22 cellular contexts compared by ENCODE assay signal in the genomic region with DNA sequence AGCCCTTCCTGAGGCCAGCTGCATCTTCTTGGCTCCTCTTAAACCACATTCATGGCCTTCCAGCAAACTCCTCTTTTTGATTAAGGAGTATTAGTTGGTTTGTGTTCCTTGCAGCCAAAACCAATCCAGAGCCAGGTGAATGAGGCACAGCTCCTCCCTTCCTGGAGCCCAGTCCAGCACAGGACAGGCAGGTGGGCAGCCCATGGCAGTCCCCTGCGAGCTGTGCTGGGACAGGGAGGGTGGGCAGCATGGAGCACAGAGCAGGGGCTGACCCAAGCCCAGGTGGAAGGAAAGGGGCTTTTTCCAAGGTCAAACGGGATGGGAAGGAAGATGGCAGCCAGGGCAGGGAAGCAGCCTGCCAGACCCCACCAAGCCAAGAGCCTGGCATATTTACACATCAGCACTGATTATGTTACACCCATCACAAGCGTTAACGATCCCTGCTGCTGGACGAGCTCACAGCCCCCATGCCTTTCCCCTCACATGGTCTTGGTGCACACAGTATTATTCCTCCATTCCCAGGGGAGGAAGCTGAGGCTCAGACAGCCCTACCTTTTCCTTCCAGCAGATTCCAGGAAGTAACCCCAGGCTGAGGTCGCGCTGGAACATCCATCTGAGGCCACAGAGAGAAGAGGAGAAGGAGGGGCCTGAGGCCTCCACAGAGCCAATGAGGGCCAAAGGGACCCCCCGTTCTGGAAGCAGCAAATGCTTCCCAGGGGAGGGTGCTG.
DNase-seq lines count a peak whose midpoint lies in the region; ATAC-seq, FAIRE-seq and TF ChIP-seq lines count a peak whose summit lies in the region.
"Had no signal": no experiment of that assay in that cellular context is flagged by ENCODE, and none has a peak within 500 bp of the region (broad histone marks: within the 10 kb centered on the region; RNA-seq: fewer than 3 reads in every experiment).

No MANE protein-coding gene starts in this region.

- DNase-seq in Panc1 (ENCODE audit: low read depth, low spot score) (no peak), H1 (ENCODE audit: low read depth in 1 of 2, low spot score in 2 of 2) (peak in 1 of 2 experiments; percentile 39), left kidney (ENCODE audit: low read depth, low spot score) (peak; percentile 68), dedifferentiated amniotic fluid mesenchymal stem cell (ENCODE audit: extremely low spot score) (no peak), NCI-H2196 treated with DMSO at 0.1 percent for 48 hours (lab: John Stamatoyannopoulos, UW; ENCODE audit: unreplicated experiment) (no peak)
- DNase-seq in stimulated activated naive CD8-positive, alpha-beta T cell treated with anti-CD3 and anti-CD28 coated beads, Interleukin-15, amount 100 ng/mL, for 72 hours, result no peak
- DNase-seq: BE2C; central memory CD4-positive, alpha-beta T cell; GF-D8; GM23248; left lung; MM.1S; NCI-H2029 treated with DMSO at 0.1 percent for 48 hours; NCI-H774; pancreas; stimulated activated CD4-positive, alpha-beta T cell treated with anti-CD3 and anti-CD28 coated beads, Interleukin-4, amount 100 ng/mL, for 4 hours; tibial artery had no signal

- CTCF ChIA-PET in Panc1 (lab: Charles Lee) (no interaction called here), H1 (lab: Charles Lee; ENCODE audit: partially characterized antibody) (interaction anchor here (0.6 to 2.6 kb wide), 7 partner anchors 16 to 310 kb away, joined by 3 to 17 read pairs (median 4); no protein-coding TSS in a partner anchor)

- H3K56ac ChIP-seq in H1 (replicated peaks; ENCODE audit: insufficient read length, low read depth, low read length), result no peak overlapping the region

- H2BK20ac ChIP-seq in H1 (ENCODE audit: low read length), result no peak overlapping the region

- H4K8ac ChIP-seq in H1 (ENCODE audit: extremely low read depth, insufficient read depth, low read length), result no peak overlapping the region

- no peak overlapping the region for H3K4me3 Mint-ChIP-seq in stimulated activated naive CD8-positive, alpha-beta T cell treated with anti-CD3 and anti-CD28 coated beads, Interleukin-15, amount 100 ng/mL, for 72 hours
- H3K4me3 Mint-ChIP-seq: activated T-helper 1 cell treated with anti-CD3 and anti-CD28 coated beads, Interleukin-12 subunit alpha, Interleukin-12 subunit beta, Interleukin-2, Interleukin-4 antibody, amounts not matched to agents 30 ng/mL and 10 ng/mL and 1 ng/mL, durations not matched to agents 14 hours and 24 hours and 36 hours had no signal

- no peak for TF ChIP-seq EP300 in H1 (IDR thresholded peaks at IDR 0.05; ENCODE audit: borderline replicate concordance in 1 of 2, low read depth in 2 of 2, low read length in 2 of 2)

- H3K36me3 ChIP-seq in Panc1 (ENCODE audit: control insufficient read depth, insufficient read depth, low read length), result no peaks in the 10 kb centered on the region
- H3K36me3 ChIP-seq in H1 (ENCODE audit: control insufficient read depth in 2 of 4, insufficient read depth in 4 of 4, low read length in 3 of 4), result no peaks in the 10 kb centered on the region
- H3K36me3 ChIP-seq in subcutaneous abdominal adipose tissue (ENCODE audit: control insufficient read depth in 5 of 5, insufficient read depth in 5 of 5, low read length in 5 of 5), result no peaks in the 10 kb centered on the region
- H3K36me3 ChIP-seq: BE2C, left lung, pancreas, tibial artery had no signal

- no peaks in the 10 kb centered on the region for H3K9me3 ChIP-seq in Panc1 (ENCODE audit: control insufficient read depth, insufficient read depth, low read depth, low read length)
- no peaks in the 10 kb centered on the region for H3K9me3 ChIP-seq in H1 (ENCODE audit: insufficient read depth in 2 of 2, low read depth in 1 of 2, low read length in 1 of 2)
- H3K9me3 ChIP-seq in subcutaneous abdominal adipose tissue (ENCODE audit: control insufficient read depth in 5 of 5, low read length in 5 of 5), result no peaks in the 10 kb centered on the region
- H3K9me3 ChIP-seq: BE2C, left lung, pancreas, tibial artery had no signal

- no peak overlapping the region for H3K14ac ChIP-seq in H1 (ENCODE audit: insufficient read length)

- no peak for FAIRE-seq in H1 (lab: Jason Lieb, UNC)
- FAIRE-seq: GM12892, pancreas, RCC 7860 had no signal

- H3K79me2 ChIP-seq in H1 (ENCODE audit: control insufficient read depth in 1 of 2, insufficient read depth in 2 of 2, low read length in 2 of 2), result no peaks in the 10 kb centered on the region

- H3K27ac ChIP-seq in Panc1 (ENCODE audit: low read length) (peak overlapping the region; percentile 98), H1 (ENCODE audit: low read depth, low read length) (no peak overlapping the region), subcutaneous abdominal adipose tissue (ENCODE audit: low read depth, low read length) (peak overlapping the region; percentile 59)
- H3K27ac ChIP-seq: GM23248, left lung, pancreas, tibial artery had no signal

- 0 out of 2 replicates have a peak overlapping the region, but pooled peaks have one; percentile 47 for H2AFZ ChIP-seq in H1 (ENCODE audit: low read length)
- H2AFZ ChIP-seq: GM23248 had no signal

- no peaks in the 10 kb centered on the region for H3K23me2 ChIP-seq in H1 (ENCODE audit: low read depth, low read length)

- no peaks in the 10 kb centered on the region for H3K4me1 Mint-ChIP-seq in stimulated activated naive CD8-positive, alpha-beta T cell treated with anti-CD3 and anti-CD28 coated beads, Interleukin-15, amount 100 ng/mL, for 72 hours

- H2BK15ac ChIP-seq in H1 (ENCODE audit: low read length), result no peak overlapping the region

- BruUV-seq in Panc1 (replicated peaks; lab: Mats Ljungman, UMichigan), result no TSS peak

- peaks cover 13% of the 10 kb centered on the region for H3K27me3 Mint-ChIP-seq in stimulated activated naive CD8-positive, alpha-beta T cell treated with anti-CD3 and anti-CD28 coated beads, Interleukin-15, amount 100 ng/mL, for 72 hours

- ATAC-seq in Panc1, result no peak
- ATAC-seq in stimulated activated naive CD8-positive, alpha-beta T cell treated with anti-CD3 and anti-CD28 coated beads, Interleukin-15, amount 100 ng/mL, for 72 hours, result no peak
- ATAC-seq: left lung, pancreas had no signal

- no peak overlapping the region for H3K18ac ChIP-seq in H1 (ENCODE audit: extremely low read depth, low read length)

- in situ Hi-C loops in Panc1 (cut with HindIII; ENCODE audit: low pct_unique_long_range_greater_than_20kb, low sequenced_read_pairs), result no loop called here

- H4K91ac ChIP-seq in H1 (replicated peaks; ENCODE audit: insufficient read length, low read length), result no peak overlapping the region

- H3K27me3 ChIP-seq in Panc1 (ENCODE audit: control insufficient read depth, insufficient read depth, low read length), result no peaks in the 10 kb centered on the region
- no peaks in the 10 kb centered on the region for H3K27me3 ChIP-seq in H1 (replicated peaks in 1 of 4; ENCODE audit: control insufficient read depth in 3 of 4, extremely low read depth in 1 of 4, insufficient read depth in 3 of 4, low read length in 3 of 4)
- H3K27me3 ChIP-seq in subcutaneous abdominal adipose tissue (ENCODE audit: control insufficient read depth in 5 of 5, insufficient read depth in 4 of 5, low read length in 5 of 5), result no peaks in the 10 kb centered on the region
- H3K27me3 ChIP-seq: BE2C, left lung, pancreas, tibial artery had no signal

- 82% methylated on average over 6 of the region's 8 CpGs; no CpG with 5 or more reads in 1 of the 2 experiments for WGBS in H1 (ENCODE audit: extremely low coverage in 1 of 2, insufficient coverage in 1 of 2, insufficient read length in 1 of 2, insufficient replicate concordance in 2 of 2, low coverage in 1 of 2, low lambda C conversion rate in 2 of 2, missing lambda C conversion rate in 1 of 2), 2 experiments

- H3K23ac ChIP-seq in H1 (ENCODE audit: insufficient read length), result no peak overlapping the region

- POLR2A ChIA-PET in Panc1 (lab: Charles Lee), result no interaction called here
- POLR2A ChIA-PET in H1 (lab: Charles Lee; ENCODE audit: partially characterized antibody), result no interaction called here

- H2BK120ac ChIP-seq in H1 (replicated peaks; ENCODE audit: low read depth, low read length), result no peak overlapping the region

- no peak overlapping the region for H2BK12ac ChIP-seq in H1 (ENCODE audit: low read depth, low read length)

- no peak overlapping the region for H3K27ac Mint-ChIP-seq in stimulated activated naive CD8-positive, alpha-beta T cell treated with anti-CD3 and anti-CD28 coated beads, Interleukin-15, amount 100 ng/mL, for 72 hours
- H3K27ac Mint-ChIP-seq: activated T-helper 1 cell treated with anti-CD3 and anti-CD28 coated beads, Interleukin-12 subunit alpha, Interleukin-12 subunit beta, Interleukin-2, Interleukin-4 antibody, amounts not matched to agents 30 ng/mL and 10 ng/mL and 1 ng/mL, durations not matched to agents 14 hours and 24 hours and 36 hours had no signal

- no peak overlapping the region for H3K4ac ChIP-seq in H1 (replicated peaks; ENCODE audit: insufficient read length, low read depth, low read length)

- no peak overlapping the region for H4K5ac ChIP-seq in H1 (ENCODE audit: insufficient read length, low read depth, low read length)

- no peak for TF ChIP-seq CTCF in Panc1 (IDR thresholded peaks at IDR 0.05)
- no peak for TF ChIP-seq CTCF in H1 (IDR thresholded peaks at IDR 0.05; ENCODE audit: control extremely low read depth in 1 of 3, insufficient read depth in 1 of 3, low read depth in 1 of 3, low read length in 3 of 3)

- H2AK5ac ChIP-seq in H1 (ENCODE audit: low read depth, low read length), result no peak overlapping the region

- H3K4me2 ChIP-seq in H1 (ENCODE audit: insufficient read depth in 1 of 2, low read depth in 2 of 2, low read length in 2 of 2), result no peak overlapping the region

- H3K4me1 ChIP-seq in Panc1 (ENCODE audit: control insufficient read depth, insufficient read depth, low read length), result peaks cover 85% of the 10 kb centered on the region
- peaks cover 0 to 3% (median 0%) of the 10 kb centered on the region in 4 experiments; a peak in 1 of 7 replicates for H3K4me1 ChIP-seq in H1 (replicated peaks in 1 of 4; ENCODE audit: control insufficient read depth in 3 of 4, insufficient read depth in 4 of 4, low read length in 3 of 4)
- H3K4me1 ChIP-seq in subcutaneous abdominal adipose tissue (ENCODE audit: control insufficient read depth in 5 of 5, insufficient read depth in 5 of 5, low read length in 5 of 5), result peaks cover 19 to 69% (median 58%) of the 10 kb centered on the region in 5 donors
- H3K4me1 ChIP-seq: BE2C, pancreas had no signal

- peaks cover 0 to 2% of the 10 kb centered on the region in 2 experiments for H4K20me1 ChIP-seq in H1 (replicated peaks in 1 of 2; ENCODE audit: control insufficient read depth in 1 of 2, insufficient read depth in 2 of 2, low read length in 2 of 2)

- no peak for TF ChIP-seq RAD21 in H1 (IDR thresholded peaks at IDR 0.05 in 1 of 2, conservative IDR thresholded peaks at IDR 0.05 in 1 of 2; ENCODE audit: low read depth in 2 of 2, low read length in 2 of 2)

- no peak for TF ChIP-seq POLR2A in H1 (IDR thresholded peaks at IDR 0.05; ENCODE audit: control extremely low read depth in 1 of 2, low read depth in 2 of 2, low read length in 2 of 2)

- H3K9ac ChIP-seq in H1 (replicated peaks in 1 of 4; ENCODE audit: extremely low read depth in 1 of 4, low read depth in 3 of 4, low read length in 3 of 4), result no peak overlapping the region
- no peak overlapping the region for H3K9ac ChIP-seq in subcutaneous abdominal adipose tissue (ENCODE audit: low read length in 5 of 5)
- H3K9ac ChIP-seq: GM23248 had no signal

- no peak overlapping the region for H3K4me3 ChIP-seq in Panc1 (ENCODE audit: low read depth in 2 of 2, low read length in 2 of 2)
- no peak overlapping the region for H3K4me3 ChIP-seq in H1 (ENCODE audit: extremely low read depth in 1 of 4, insufficient read depth in 2 of 4, low read depth in 3 of 4, low read length in 4 of 4)
- H3K4me3 ChIP-seq in subcutaneous abdominal adipose tissue (ENCODE audit: low read depth in 1 of 5, low read length in 5 of 5), result no peak overlapping the region
- H3K4me3 ChIP-seq: GM23248, left lung, pancreas, skin epidermis, tibial artery had no signal

- intact Hi-C loops in Panc1 (cut with micrococcal nuclease; ENCODE audit: unreplicated experiment), result no loop called here

- H2BK5ac ChIP-seq in H1 (ENCODE audit: low read depth, low read length), result no peak overlapping the region

- H3K79me1 ChIP-seq in H1 (ENCODE audit: low read depth, low read length), result no peaks in the 10 kb centered on the region

- H3K9me3 Mint-ChIP-seq in stimulated activated naive CD8-positive, alpha-beta T cell treated with anti-CD3 and anti-CD28 coated beads, Interleukin-15, amount 100 ng/mL, for 72 hours, result no peaks in the 10 kb centered on the region
- H3K9me3 Mint-ChIP-seq: activated T-helper 1 cell treated with anti-CD3 and anti-CD28 coated beads, Interleukin-12 subunit alpha, Interleukin-12 subunit beta, Interleukin-2, Interleukin-4 antibody, amounts not matched to agents 30 ng/mL and 10 ng/mL and 1 ng/mL, durations not matched to agents 14 hours and 24 hours and 36 hours had no signal
